Comparison of ENCODE assay signal across 1 cellular context in genomic region chr12:107497231-107497630, GRCh38.
TF ChIP-seq lines count a peak whose summit lies in the region.

No MANE protein-coding gene starts in this region.

TF ChIP-seq in HEK293, 187 proteins besides CTCF, POLR2A, EP300 and RAD21 (continued from another document):
- TF ChIP-seq ZNF513 (tag by site-specific recombination; IDR thresholded peaks at IDR 0.05) (peak; percentile 97), ZBTB10 (tag by site-specific recombination; IDR thresholded peaks at IDR 0.05) (no peak), ZNF830 (tag by site-specific recombination; IDR thresholded peaks at IDR 0.05; ENCODE audit: low read depth) (no peak), KLF10 (tag by site-specific recombination; IDR thresholded peaks at IDR 0.05) (no peak), ZNF776 (tag by site-specific recombination; IDR thresholded peaks at IDR 0.05; ENCODE audit: borderline replicate concordance) (0 out of 2 replicates have a peak, but pooled peaks have one; percentile 64), ZNF658 (tag by site-specific recombination; IDR thresholded peaks at IDR 0.05) (no peak), WT1 (tag by site-specific recombination; IDR thresholded peaks at IDR 0.05) (no peak), ZNF248 (tag by site-specific recombination; IDR thresholded peaks at IDR 0.05) (0 out of 2 replicates have a peak, but pooled peaks have one; percentile 36), ZBTB48 (tag by site-specific recombination; IDR thresholded peaks at IDR 0.05) (no peak), ZNF600 (tag by site-specific recombination; IDR thresholded peaks at IDR 0.05) (no peak), RBAK (tag by site-specific recombination; IDR thresholded peaks at IDR 0.05) (no peak), EGR2 (tag by site-specific recombination; IDR thresholded peaks at IDR 0.05; ENCODE audit: low read depth) (no peak; the same call in 1 of the 2 replicates), ZNF292 (tag by site-specific recombination; IDR thresholded peaks at IDR 0.05; ENCODE audit: borderline replicate concordance, low read depth) (no peak), ZNF449 (tag by site-specific recombination; IDR thresholded peaks at IDR 0.05) (no peak), ZNF24 (tag by site-specific recombination; IDR thresholded peaks at IDR 0.05) (no peak), ZNF239 (tag by site-specific recombination; IDR thresholded peaks at IDR 0.05) (0 out of 2 replicates have a peak, but pooled peaks have one; percentile 13), PRDM2 (tag by site-specific recombination; IDR thresholded peaks at IDR 0.05; ENCODE audit: borderline replicate concordance) (no peak), ZNF112 (tag by site-specific recombination; IDR thresholded peaks at IDR 0.05) (no peak), ZNF791 (tag by site-specific recombination; IDR thresholded peaks at IDR 0.05) (0 out of 2 replicates have a peak, but pooled peaks have one; percentile 23), ZNF280C (tag by site-specific recombination; IDR thresholded peaks at IDR 0.05) (peak; percentile 72; the same call in 1 of the 2 replicates), PRDM1 (tag by site-specific recombination; IDR thresholded peaks at IDR 0.05) (no peak)
